In genomic region chr3:60009931-60010478, GRCh38 we compare ENCODE assay signal across 19 cellular contexts.
DNase-seq lines count a peak whose midpoint lies in the region; ATAC-seq, FAIRE-seq and TF ChIP-seq lines count a peak whose summit lies in the region.
"Had no signal": no experiment of that assay in that cellular context is flagged by ENCODE, and none has a peak within 500 bp of the region (broad histone marks: within the 10 kb centered on the region; RNA-seq: fewer than 3 reads in every experiment).

No MANE protein-coding gene starts in this region.

- H3K4me1 Mint-ChIP-seq in activated naive CD4-positive, alpha-beta T cell treated with anti-CD3 and anti-CD28 coated beads, Interleukin-2, amount 50 U/mL, for 24 hours: peaks cover 94% of the 10 kb centered on the region
- peaks cover 73% of the 10 kb centered on the region for H3K4me1 Mint-ChIP-seq in activated naive CD8-positive, alpha-beta T cell treated with anti-CD3 and anti-CD28 coated beads for 36 hours

- H3K4me2 ChIP-seq in Loucy (ENCODE audit: low read depth, low read length, poor library complexity, severe bottlenecking) (peak overlapping the region; percentile 65), HepG2 (ENCODE audit: low read depth, low read length) (no peak overlapping the region)

- no peak for TF ChIP-seq POLR2A in HepG2 (IDR thresholded peaks at IDR 0.05; ENCODE audit: insufficient read depth in 1 of 2, low read depth in 2 of 2, low read length in 2 of 2)

- peaks cover 5% of the 10 kb centered on the region; the same call in 1 of the 2 replicates for H3F3A ChIP-seq in Loucy (ENCODE audit: low read depth)

- H3K36me3 ChIP-seq in Loucy (ENCODE audit: insufficient read depth, low read length): no peaks in the 10 kb centered on the region
- no peaks in the 10 kb centered on the region for H3K36me3 ChIP-seq in HepG2 (replicated peaks in 1 of 2; ENCODE audit: control insufficient read depth in 1 of 2, insufficient read depth in 2 of 2, low read length in 2 of 2)
- H3K36me3 ChIP-seq: esophagus muscularis mucosa, left lung had no signal

- peak overlapping the region; percentile 54 for H3K4me3 ChIP-seq in Loucy (ENCODE audit: low read length, poor library complexity, severe bottlenecking)
- H3K4me3 ChIP-seq in HepG2 (replicated peaks in 1 of 3; ENCODE audit: insufficient read depth in 1 of 3, low read depth in 2 of 3, low read length in 3 of 3): no peak overlapping the region
- H3K4me3 ChIP-seq: esophagus muscularis mucosa, left lung, psoas muscle had no signal

- H3K36me3 Mint-ChIP-seq in activated naive CD4-positive, alpha-beta T cell treated with anti-CD3 and anti-CD28 coated beads, Interleukin-2, amount 50 U/mL, for 24 hours: peaks cover 12% of the 10 kb centered on the region
- peaks cover 35% of the 10 kb centered on the region for H3K36me3 Mint-ChIP-seq in activated naive CD8-positive, alpha-beta T cell treated with anti-CD3 and anti-CD28 coated beads for 36 hours

- no peak overlapping the region for H2AFZ ChIP-seq in Loucy (ENCODE audit: low read length)
- no peak overlapping the region for H2AFZ ChIP-seq in HepG2 (ENCODE audit: low read length)

- no TSS peak for BruUV-seq in HepG2 (replicated peaks; lab: Mats Ljungman, UMichigan)

- H3K4me3 Mint-ChIP-seq in activated naive CD4-positive, alpha-beta T cell treated with anti-CD3 and anti-CD28 coated beads, Interleukin-2, amount 50 U/mL, for 24 hours: peak overlapping the region; percentile 80
- peak overlapping the region; percentile 73 for H3K4me3 Mint-ChIP-seq in activated naive CD8-positive, alpha-beta T cell treated with anti-CD3 and anti-CD28 coated beads for 36 hours
- H3K4me3 Mint-ChIP-seq: mesothelial cell of epicardium had no signal

- no peak overlapping the region for H3K27ac ChIP-seq in HepG2 (ENCODE audit: extremely low read length, insufficient read depth, low read length)
- H3K27ac ChIP-seq: esophagus muscularis mucosa, left lung, psoas muscle, RWPE1 had no signal

- no peak for TF ChIP-seq RAD21 in HepG2 (CRISPR knock-in tag; IDR thresholded peaks at IDR 0.05)

- TF ChIP-seq CTCF in Loucy (conservative IDR thresholded peaks at IDR 0.05; ENCODE audit: low read length): no peak
- no peak for TF ChIP-seq CTCF in HepG2 (CRISPR knock-in tag; IDR thresholded peaks at IDR 0.05)

- DNase-seq in activated naive CD4-positive, alpha-beta T cell treated with anti-CD3 and anti-CD28 coated beads, Interleukin-2, amount 50 U/mL, for 16 hours: no peak
- DNase-seq in activated naive CD8-positive, alpha-beta T cell treated with anti-CD3 and anti-CD28 coated beads for 36 hours: no peak
- DNase-seq in dedifferentiated amniotic fluid mesenchymal stem cell (ENCODE audit: extremely low spot score) (no peak), HepG2 (ENCODE audit: low spot score) (no peak)
- DNase-seq: aorta, Calu3, EL, left lung, NCI-H1930, NCI-H345, psoas muscle, substantia nigra had no signal

- no peaks in the 10 kb centered on the region for H3K27me3 Mint-ChIP-seq in activated naive CD4-positive, alpha-beta T cell treated with anti-CD3 and anti-CD28 coated beads, Interleukin-2, amount 50 U/mL, for 24 hours
- no peaks in the 10 kb centered on the region for H3K27me3 Mint-ChIP-seq in activated naive CD8-positive, alpha-beta T cell treated with anti-CD3 and anti-CD28 coated beads for 36 hours

- TF ChIP-seq EP300 in HepG2 (IDR thresholded peaks at IDR 0.05; ENCODE audit: low read depth in 2 of 2, low read length in 2 of 2) (no peak), HepG2 (CRISPR knock-in tag; IDR thresholded peaks at IDR 0.05; ENCODE audit: borderline replicate concordance) (no peak)

- H3K79me2 ChIP-seq in Loucy (ENCODE audit: insufficient read depth, low read length): no peaks in the 10 kb centered on the region
- no peaks in the 10 kb centered on the region for H3K79me2 ChIP-seq in HepG2 (ENCODE audit: insufficient read depth, low read length)

- H3K4me1 ChIP-seq in Loucy (ENCODE audit: insufficient read depth, low read length, poor library complexity, severe bottlenecking) (peaks cover 19% of the 10 kb centered on the region), HepG2 (ENCODE audit: insufficient read depth, low read length) (no peaks in the 10 kb centered on the region)
- H3K4me1 ChIP-seq: esophagus muscularis mucosa, left lung, psoas muscle had no signal

- H3K9me3 ChIP-seq in Loucy (ENCODE audit: insufficient read depth, low read depth, low read length) (no peaks in the 10 kb centered on the region), HepG2 (ENCODE audit: low read length) (no peaks in the 10 kb centered on the region)
- H3K9me3 ChIP-seq: esophagus muscularis mucosa, left lung, psoas muscle had no signal

- intact Hi-C loops in HepG2 (cut with micrococcal nuclease; ENCODE audit: unreplicated experiment): no loop called here

- in situ Hi-C loops in HepG2 (cut with HindIII; ENCODE audit: extremely low pct_ligation_motif_present, low pct_unique_long_range_greater_than_20kb): no loop called here

- H3K27me3 ChIP-seq in Loucy (ENCODE audit: insufficient read depth, low read length, poor library complexity, severe bottlenecking) (no peaks in the 10 kb centered on the region), HepG2 (ENCODE audit: control insufficient read depth in 1 of 2, insufficient read depth in 2 of 2, low read length in 2 of 2) (no peaks in the 10 kb centered on the region)
- H3K27me3 ChIP-seq: esophagus muscularis mucosa, left lung had no signal

- peaks cover 8% of the 10 kb centered on the region for H3K9me3 Mint-ChIP-seq in activated naive CD4-positive, alpha-beta T cell treated with anti-CD3 and anti-CD28 coated beads, Interleukin-2, amount 50 U/mL, for 24 hours
- H3K9me3 Mint-ChIP-seq in activated naive CD8-positive, alpha-beta T cell treated with anti-CD3 and anti-CD28 coated beads for 36 hours: peaks cover 6% of the 10 kb centered on the region

- H4K20me1 ChIP-seq in Loucy (ENCODE audit: insufficient read depth, low read length, poor library complexity, severe bottlenecking): no peaks in the 10 kb centered on the region
- H4K20me1 ChIP-seq in HepG2 (ENCODE audit: insufficient read depth, low read length): no peaks in the 10 kb centered on the region

- 59% methylated on average over 3 of the region's 3 CpGs for WGBS in HepG2 (ENCODE audit: low lambda C conversion rate)

- H3K9me2 ChIP-seq in Loucy (replicated peaks; ENCODE audit: low read depth, low read length): no peaks in the 10 kb centered on the region

- ATAC-seq in HG03432 (IDR thresholded peaks at IDR 0.05; ENCODE audit: unreplicated experiment) (no peak), HepG2 (no peak)
- ATAC-seq: left lung, psoas muscle, SK-N-SH treated with all-trans-retinoic acid at 6 μM for 48 hours had no signal

- peak overlapping the region; percentile 93 for H3K27ac Mint-ChIP-seq in activated naive CD4-positive, alpha-beta T cell treated with anti-CD3 and anti-CD28 coated beads, Interleukin-2, amount 50 U/mL, for 24 hours
- peak overlapping the region; percentile 94 for H3K27ac Mint-ChIP-seq in activated naive CD8-positive, alpha-beta T cell treated with anti-CD3 and anti-CD28 coated beads for 36 hours
- H3K27ac Mint-ChIP-seq: mesothelial cell of epicardium had no signal

- POLR2A ChIA-PET in HepG2 (lab: Yijun Ruan, JAX): no interaction called here

- CTCF ChIA-PET in HepG2 (lab: Yijun Ruan, JAX; ENCODE audit: low intra/inter-chr PET ratio, low total read pairs): no interaction called here

- H3K9ac ChIP-seq in Loucy (ENCODE audit: low read depth, low read length, poor library complexity, severe bottlenecking) (peak overlapping the region; percentile 12), HepG2 (ENCODE audit: insufficient read depth, low read depth, low read length) (no peak overlapping the region)

- FAIRE-seq in HepG2 (lab: Jason Lieb, UNC): no peak

TF ChIP-seq in HepG2, 621 proteins besides CTCF, POLR2A, EP300 and RAD21 (continues in another document):
- TF ChIP-seq MAF1 (CRISPR knock-in tag; IDR thresholded peaks at IDR 0.05; ENCODE audit: borderline replicate concordance): no peak
- TF ChIP-seq MYC (CRISPR knock-in tag; IDR thresholded peaks at IDR 0.05; ENCODE audit: borderline replicate concordance): no peak
- TF ChIP-seq FOXJ3 (CRISPR knock-in tag; IDR thresholded peaks at IDR 0.05; ENCODE audit: borderline replicate concordance): no peak
- no peak for TF ChIP-seq PHF8 (CRISPR knock-in tag; IDR thresholded peaks at IDR 0.05)
- no peak for TF ChIP-seq ZMYM3 (CRISPR knock-in tag; IDR thresholded peaks at IDR 0.05)
- no peak for TF ChIP-seq ZSCAN30 (CRISPR knock-in tag; IDR thresholded peaks at IDR 0.05)
- no peak for TF ChIP-seq ERF (CRISPR knock-in tag; IDR thresholded peaks at IDR 0.05)
- TF ChIP-seq CBX2 (IDR thresholded peaks at IDR 0.05; ENCODE audit: low read depth, low read length): no peak
- TF ChIP-seq CBX2 (CRISPR knock-in tag; IDR thresholded peaks at IDR 0.05; ENCODE audit: low read depth): no peak
- TF ChIP-seq KDM2A (CRISPR knock-in tag; IDR thresholded peaks at IDR 0.05; ENCODE audit: borderline replicate concordance, low read depth): no peak
- TF ChIP-seq MYPOP (CRISPR knock-in tag; IDR thresholded peaks at IDR 0.05): no peak
- TF ChIP-seq, protein P1, sequence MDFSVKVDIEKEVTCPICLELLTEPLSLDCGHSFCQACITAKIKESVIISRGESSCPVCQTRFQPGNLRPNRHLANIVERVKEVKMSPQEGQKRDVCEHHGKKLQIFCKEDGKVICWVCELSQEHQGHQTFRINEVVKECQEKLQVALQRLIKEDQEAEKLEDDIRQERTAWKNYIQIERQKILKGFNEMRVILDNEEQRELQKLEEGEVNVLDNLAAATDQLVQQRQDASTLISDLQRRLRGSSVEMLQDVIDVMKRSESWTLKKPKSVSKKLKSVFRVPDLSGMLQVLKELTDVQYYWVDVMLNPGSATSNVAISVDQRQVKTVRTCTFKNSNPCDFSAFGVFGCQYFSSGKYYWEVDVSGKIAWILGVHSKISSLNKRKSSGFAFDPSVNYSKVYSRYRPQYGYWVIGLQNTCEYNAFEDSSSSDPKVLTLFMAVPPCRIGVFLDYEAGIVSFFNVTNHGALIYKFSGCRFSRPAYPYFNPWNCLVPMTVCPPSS (IDR thresholded peaks at IDR 0.05): no peak
- TF ChIP-seq ATAD3A (CRISPR knock-in tag; IDR thresholded peaks at IDR 0.05): no peak
